8 cellular contexts compared by ENCODE assay signal in the genomic region with DNA sequence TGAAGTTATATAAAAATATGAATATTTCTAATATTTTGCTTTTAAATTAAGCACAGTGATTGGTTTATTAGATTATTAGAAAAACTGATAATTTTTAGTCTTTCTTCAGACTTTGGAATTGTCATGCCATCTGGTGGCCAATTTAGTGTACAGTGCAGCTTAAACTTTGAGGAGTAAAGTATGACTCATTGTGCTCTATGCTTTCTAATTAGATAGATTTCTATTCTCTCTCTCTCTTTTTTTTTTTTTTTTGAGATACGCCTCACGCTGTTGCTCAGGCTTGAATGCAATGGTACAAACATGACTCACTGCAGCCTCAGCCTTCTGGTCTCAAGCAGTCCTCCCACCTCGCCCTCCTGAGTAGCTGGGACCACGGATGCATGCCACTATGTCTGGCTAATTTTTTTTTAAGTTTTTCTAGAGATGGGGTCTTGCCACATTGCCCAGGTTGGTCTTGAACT. TPM values are rescaled to one million over a fixed set of nuclear protein-coding genes. Genes with fewer than 3 reads are reported as not detected.
DNase-seq lines count a peak whose midpoint lies in the region; ATAC-seq, FAIRE-seq and TF ChIP-seq lines count a peak whose summit lies in the region.

No MANE protein-coding gene starts in this region.

- H3K27me3 Mint-ChIP-seq in MCF 10A (ENCODE audit: insufficient read depth, unreplicated experiment), result no peaks in the 10 kb centered on the region

- no peak overlapping the region for H3K27ac Mint-ChIP-seq in MCF 10A (ENCODE audit: low read depth, unreplicated experiment)

- ATAC-seq in DND-41 (ENCODE audit: insufficient read depth, low read depth) (no peak), HG02885 (IDR thresholded peaks at IDR 0.05; ENCODE audit: poor library complexity, unreplicated experiment) (peak; percentile 44), SK-N-SH treated with all-trans-retinoic acid at 6 μM for 48 hours (peak; percentile 98), HG03520 (IDR thresholded peaks at IDR 0.05; ENCODE audit: unreplicated experiment) (no peak)

- FAIRE-seq in kidney (lab: Jason Lieb, UNC), result peak; percentile 97

- H3K4me2 ChIP-seq in DND-41 (ENCODE audit: insufficient read depth, low read length), result no peak overlapping the region

- H3K36me3 ChIP-seq in DND-41 (ENCODE audit: insufficient read depth, low read length) (peaks cover 28% of the 10 kb centered on the region), kidney (ENCODE audit: control insufficient read depth in 1 of 2, insufficient read depth in 2 of 2, low read length in 2 of 2) (peaks cover 6 to 18% of the 10 kb centered on the region in 2 donors)

- no peaks in the 10 kb centered on the region for H3K27me3 ChIP-seq in DND-41 (ENCODE audit: insufficient read depth, low read length, poor library complexity)

- CTCF ChIA-PET in MCF 10A (lab: Yijun Ruan, JAX), result interaction anchor here (0.5 to 1.9 kb wide), 17 partner anchors 16 to 736 kb away, joined by 3 to 14 read pairs (median 3); partner anchors contain the start of genes RABGAP1 and ZBTB6

- no peak overlapping the region for H3K4me3 Mint-ChIP-seq in MCF 10A (ENCODE audit: unreplicated experiment)

- TF ChIP-seq CTCF in DND-41 (IDR thresholded peaks at IDR 0.05; ENCODE audit: borderline replicate concordance, extremely low read depth, low read length, poor library complexity, severe bottlenecking), result peak; percentile 67
- TF ChIP-seq CTCF in MCF 10A (IDR thresholded peaks at IDR 0.05; ENCODE audit: unreplicated experiment), result peak; percentile 68
- peak; percentile 69 for TF ChIP-seq CTCF in kidney (IDR thresholded peaks at IDR 0.05; ENCODE audit: borderline replicate concordance, extremely low read depth, insufficient read depth)

- H3K27ac ChIP-seq in DND-41 (ENCODE audit: low read length), result no peak overlapping the region
- no peak overlapping the region for H3K27ac ChIP-seq in kidney (ENCODE audit: low read depth in 2 of 2, low read length in 2 of 2)

- no TSS peak for BruUV-seq in MCF 10A (replicated peaks; lab: Mats Ljungman, UMichigan)

- H3K4me1 ChIP-seq in DND-41 (ENCODE audit: insufficient read depth, low read length) (no peaks in the 10 kb centered on the region), kidney (ENCODE audit: control insufficient read depth in 1 of 2, insufficient read depth in 1 of 2, low read depth in 1 of 2, low read length in 2 of 2) (no peaks in the 10 kb centered on the region)

- DNase-seq in DND-41, result peak; percentile 10
- DNase-seq in MCF 10A (ENCODE audit: unreplicated experiment), result peak; percentile 79
- DNase-seq in kidney, result no peak
- DNase-seq in stimulated activated CD4-positive, alpha-beta T cell treated with anti-CD3 and anti-CD28 coated beads, Interleukin-4, amount 100 ng/mL, for 24 hours, result peak; percentile 53
- no peak for DNase-seq in GOT3 (lab: John Stamatoyannopoulos, UW)

- H3K9me3 ChIP-seq in DND-41 (ENCODE audit: insufficient read depth, low read length, severe bottlenecking), result no peaks in the 10 kb centered on the region
- no peaks in the 10 kb centered on the region for H3K9me3 ChIP-seq in kidney (ENCODE audit: control insufficient read depth in 1 of 2, low read length in 2 of 2)

- no peaks in the 10 kb centered on the region for H4K20me1 ChIP-seq in DND-41 (ENCODE audit: insufficient read depth, low read length)

- intact Hi-C loops in MCF 10A (cut with micrococcal nuclease) (loop anchor here (1.0 to 5.0 kb wide), 6 partner anchors 60 to 526 kb away; partner anchors contain the start of genes PDCL, ZBTB26 and ZBTB6), kidney (cut with DNase I) (no loop called here)

- POLR2A ChIA-PET in MCF 10A (lab: Yijun Ruan, JAX), result interaction anchor here (0.7 to 2.6 kb wide), 8 partner anchors 48 to 1879 kb away, joined by 3 to 21 read pairs (median 7); partner anchors contain the start of genes RABGAP1, RC3H2 and ZBTB26

- H3K79me2 ChIP-seq in DND-41 (ENCODE audit: insufficient read depth, low read length), result no peaks in the 10 kb centered on the region

- no peaks in the 10 kb centered on the region for H3K9me3 Mint-ChIP-seq in MCF 10A (ENCODE audit: unreplicated experiment)

- H2AFZ ChIP-seq in DND-41 (ENCODE audit: low read depth, low read length), result no peak overlapping the region

- H3K4me3 ChIP-seq in DND-41 (ENCODE audit: low read depth in 1 of 2, low read length in 2 of 2), result no peak overlapping the region
- no peak overlapping the region for H3K4me3 ChIP-seq in kidney (ENCODE audit: low read length in 2 of 2)

- no peaks in the 10 kb centered on the region for H3K4me1 Mint-ChIP-seq in MCF 10A (ENCODE audit: insufficient read depth, unreplicated experiment)

- H3K36me3 Mint-ChIP-seq in MCF 10A (ENCODE audit: insufficient read depth, unreplicated experiment), result peaks cover 41% of the 10 kb centered on the region

- H3K9ac ChIP-seq in DND-41 (ENCODE audit: low read depth, low read length) (no peak overlapping the region), kidney (ENCODE audit: low read length in 2 of 2) (no peak overlapping the region)

TF ChIP-seq in SK-N-SH treated with all-trans-retinoic acid at 6 μM for 48 hours, 23 proteins besides CTCF, POLR2A, EP300 and RAD21:
- TF ChIP-seq CREB5 (CRISPR knock-in tag; IDR thresholded peaks at IDR 0.05; ENCODE audit: low read depth), result no peak
- no peak for TF ChIP-seq PPARA (CRISPR knock-in tag; IDR thresholded peaks at IDR 0.05; ENCODE audit: borderline replicate concordance)
- no peak for TF ChIP-seq CSDC2 (CRISPR knock-in tag; IDR thresholded peaks at IDR 0.05)
- TF ChIP-seq SNAI2 (CRISPR knock-in tag; IDR thresholded peaks at IDR 0.05), result no peak
- TF ChIP-seq, protein P1, sequence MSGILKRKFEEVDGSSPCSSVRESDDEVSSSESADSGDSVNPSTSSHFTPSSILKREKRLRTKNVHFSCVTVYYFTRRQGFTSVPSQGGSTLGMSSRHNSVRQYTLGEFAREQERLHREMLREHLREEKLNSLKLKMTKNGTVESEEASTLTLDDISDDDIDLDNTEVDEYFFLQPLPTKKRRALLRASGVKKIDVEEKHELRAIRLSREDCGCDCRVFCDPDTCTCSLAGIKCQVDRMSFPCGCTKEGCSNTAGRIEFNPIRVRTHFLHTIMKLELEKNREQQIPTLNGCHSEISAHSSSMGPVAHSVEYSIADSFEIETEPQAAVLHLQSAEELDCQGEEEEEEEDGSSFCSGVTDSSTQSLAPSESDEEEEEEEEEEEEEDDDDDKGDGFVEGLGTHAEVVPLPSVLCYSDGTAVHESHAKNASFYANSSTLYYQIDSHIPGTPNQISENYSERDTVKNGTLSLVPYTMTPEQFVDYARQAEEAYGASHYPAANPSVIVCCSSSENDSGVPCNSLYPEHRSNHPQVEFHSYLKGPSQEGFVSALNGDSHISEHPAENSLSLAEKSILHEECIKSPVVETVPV (CRISPR knock-in tag; IDR thresholded peaks at IDR 0.05), result no peak
- no peak for TF ChIP-seq ZNF565 (CRISPR knock-in tag; conservative IDR thresholded peaks at IDR 0.05; ENCODE audit: low read depth)
- TF ChIP-seq ISL1 (CRISPR knock-in tag; IDR thresholded peaks at IDR 0.05), result peak; percentile 63
- TF ChIP-seq TSHZ2 (CRISPR knock-in tag; IDR thresholded peaks at IDR 0.05), result no peak

RNA-seq across cellular contexts. Expression of gene GPR21, which starts 42.1 kb away (rescaled TPM):
- total RNA-seq in MCF 10A (2022), result 0.37 TPM in 1 of 2 replicates, not detected in the other
- total RNA-seq in kidney, result 4.1 TPM
- polyA plus RNA-seq in kidney (ENCODE audit: insufficient read depth, low read depth, low replicate concordance), result 0.34 TPM

RNA-seq across cellular contexts. Expression of gene RABGAP1, which starts 50.6 kb away (rescaled TPM):
- total RNA-seq in MCF 10A (2022), result 41.1 and 43.1 TPM in 2 replicates
- total RNA-seq in kidney, result 61.1 TPM
- 13.7 TPM for polyA plus RNA-seq in kidney (ENCODE audit: insufficient read depth, low read depth, low replicate concordance)

Comparison
In these comparisons a context has a peak if more than half of its experiments do, and no peak if none do; other contexts are left out.
1. ATAC-seq: peak in HG02885 (single experiment) and SK-N-SH treated with all-trans-retinoic acid at 6 μM for 48 hours (single experiment); none in DND-41 (single experiment) and HG03520 (single experiment).
2. DNase-seq: peak in DND-41 (single experiment), MCF 10A (single experiment) and stimulated activated CD4-positive, alpha-beta T cell treated with anti-CD3 and anti-CD28 coated beads, Interleukin-4, amount 100 ng/mL, for 24 hours (single experiment); none in kidney (single experiment) and GOT3 (single experiment).
3. Peak in every context shown above with its lines, with median percentiles within 50 percentile points of each other: CTCF ChIP-seq.